In genomic region chr17:79600071-79600470, GRCh38 we compare ENCODE assay signal across 31 cellular contexts. TPM values are rescaled to one million over a fixed set of nuclear protein-coding genes. Genes with fewer than 3 reads are reported as not detected.
"Had no signal": no experiment of that assay in that cellular context is flagged by ENCODE, and none has a peak within 500 bp of the region (broad histone marks: within the 10 kb centered on the region; RNA-seq: fewer than 3 reads in every experiment).

No MANE protein-coding gene starts in this region.

- H3K27me3 ChIP-seq: pancreas, testis, uterus had no signal

- H3K4me1 ChIP-seq: gastrocnemius medialis, lower lobe of right lung, pancreas, stomach, testis, tibial artery, upper lobe of right lung, uterus had no signal

- H3K27ac Mint-ChIP-seq: endodermal cell; naive B cell; natural killer cell treated with Interleukin-12 subunit alpha and Interleukin-12 subunit beta and Interleukin-15 and Interleukin-18, amount 100 ng/mL, for 72 hours had no signal

- H3K4me2 ChIP-seq: smooth muscle cell had no signal

- DNase-seq: cerebellar nuclear complex; effector CD8-positive, alpha-beta T cell; endodermal cell; foreskin fibroblast; gastrocnemius medialis; left ventricle myocardium superior; lower lobe of right lung; mucosa of descending colon; naive B cell; pancreas; stimulated activated CD4-positive, alpha-beta T cell treated with anti-CD3 and anti-CD28 coated beads, Interleukin-12 subunit alpha, Interleukin-12 subunit beta, amount 100 ng/mL, for 4 hours; stimulated activated CD4-positive, alpha-beta T cell treated with anti-CD3 and anti-CD28 coated beads, Interleukin-1b, Interleukin-23, amount 100 ng/mL, for 48 hours; stimulated activated CD4-positive, alpha-beta T cell treated with anti-CD3 and anti-CD28 coated beads, Interleukin-4, amount 100 ng/mL, for 1 hour; stimulated activated CD8-positive, alpha-beta memory T cell treated with anti-CD3 and anti-CD28 coated beads, Interleukin-4, amount 100 ng/mL, for 48 hours; stimulated activated naive CD4-positive, alpha-beta T cell treated with Interleukin-2 at 50 U/mL for 16 hours; stomach; testis; tibial artery; upper lobe of right lung; uterus had no signal

- H3K36me3 ChIP-seq: gastrocnemius medialis, lower lobe of right lung, neutrophil, pancreas, stomach, tibial artery, upper lobe of right lung, uterus had no signal

- H3K4me3 Mint-ChIP-seq: endodermal cell; naive B cell; natural killer cell treated with Interleukin-12 subunit alpha and Interleukin-12 subunit beta and Interleukin-15 and Interleukin-18, amount 100 ng/mL, for 72 hours had no signal

- H3K9me3 Mint-ChIP-seq: endodermal cell; naive B cell; natural killer cell treated with Interleukin-12 subunit alpha and Interleukin-12 subunit beta and Interleukin-15 and Interleukin-18, amount 100 ng/mL, for 72 hours had no signal

- H3K4me1 Mint-ChIP-seq: endodermal cell, naive B cell had no signal

- FAIRE-seq: keratinocyte, pancreas had no signal

- H3K4me3 ChIP-seq: gastrocnemius medialis, lower lobe of right lung, mucosa of descending colon, pancreas, smooth muscle cell, stomach, testis, tibial artery, upper lobe of right lung, uterus had no signal

- H3K36me3 Mint-ChIP-seq: naive B cell; natural killer cell treated with Interleukin-12 subunit alpha and Interleukin-12 subunit beta and Interleukin-15 and Interleukin-18, amount 100 ng/mL, for 72 hours had no signal

- H3K27ac ChIP-seq: epithelial cell of prostate, gastrocnemius medialis, lower lobe of right lung, neutrophil, pancreas, stomach, testis, tibial artery, upper lobe of right lung, uterus had no signal

- H3K9me3 ChIP-seq: gastrocnemius medialis, lower lobe of right lung, mucosa of descending colon, neutrophil, pancreas, stomach, testis, tibial artery, upper lobe of right lung, uterus had no signal

- ATAC-seq: esophagus mucosa; gastrocnemius medialis; left ventricle myocardium superior; lower lobe of right lung; mucosa of descending colon; natural killer cell treated with Interleukin-12 subunit alpha and Interleukin-12 subunit beta and Interleukin-15 and Interleukin-18, amount 100 ng/mL, for 72 hours; pancreas; sciatic nerve; upper lobe of right lung had no signal

RNA-seq across cellular contexts. Expression of gene RBFOX3, which starts 10.8 kb away (rescaled TPM):
- total RNA-seq: gastrocnemius medialis; glomerular endothelial cell; left ventricle myocardium superior; lower lobe of right lung; natural killer cell treated with Interleukin-12 subunit alpha and Interleukin-12 subunit beta and Interleukin-15 and Interleukin-18, amount 100 ng/mL, for 72 hours; omental fat pad; pulmonary artery endothelial cell; sciatic nerve; smooth muscle cell; subcutaneous adipose tissue; upper lobe of right lung had no signal
- polyA plus RNA-seq: keratinocyte had no signal
